In the genomic region with DNA sequence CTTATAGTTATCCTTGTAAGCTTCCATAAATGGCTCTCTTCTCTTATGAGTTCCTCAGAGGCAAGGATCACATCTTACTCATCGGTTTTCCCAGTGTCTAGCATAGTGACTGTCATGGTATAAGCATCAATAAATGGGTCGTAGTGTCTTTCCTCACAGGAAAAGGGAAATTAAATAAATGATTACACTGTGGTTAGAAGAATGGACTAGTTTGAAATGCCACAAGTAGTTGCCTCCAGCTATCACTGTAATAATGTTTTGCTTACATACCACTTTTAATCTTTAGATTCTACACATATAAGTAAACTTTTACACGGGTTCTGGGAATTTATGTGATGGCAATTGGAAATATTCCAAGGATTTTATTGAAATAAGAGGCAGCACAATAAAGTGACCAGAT, we compare ENCODE assay signal across 27 cellular contexts.
"Had no signal": no experiment of that assay in that cellular context is flagged by ENCODE, and none has a peak within 500 bp of the region (broad histone marks: within the 10 kb centered on the region; RNA-seq: fewer than 3 reads in every experiment).

No MANE protein-coding gene starts in this region.

- H3K27ac Mint-ChIP-seq: dendritic cell treated with granulocyte-macrophage colony-stimulating factor and Interleukin-4, amounts not matched to agents 40 ng/mL and 50 ng/mL, for 4 days; effector memory CD8-positive, alpha-beta T cell; endodermal cell; mesothelial cell of epicardium; naive B cell; naive thymus-derived CD8-positive, alpha-beta T cell had no signal

- FAIRE-seq: endometrium, islet of Langerhans, keratinocyte had no signal

- H3K4me3 Mint-ChIP-seq: dendritic cell treated with granulocyte-macrophage colony-stimulating factor and Interleukin-4, amounts not matched to agents 40 ng/mL and 50 ng/mL, for 4 days; effector memory CD8-positive, alpha-beta T cell; endodermal cell; mesothelial cell of epicardium; naive B cell; naive thymus-derived CD8-positive, alpha-beta T cell had no signal

- H3K4me1 ChIP-seq: colonic mucosa, foreskin keratinocyte, gastrocnemius medialis, heart right ventricle, left lung, lower lobe of right lung had no signal

- H3K36me3 ChIP-seq: colonic mucosa, gastrocnemius medialis, heart right ventricle, left lung, lower lobe of right lung had no signal

- H3K4me3 ChIP-seq: colonic mucosa, gastrocnemius medialis, heart right ventricle, left lung, lower lobe of right lung, mucosa of descending colon had no signal

- H3K9me3 Mint-ChIP-seq: dendritic cell treated with granulocyte-macrophage colony-stimulating factor and Interleukin-4, amounts not matched to agents 40 ng/mL and 50 ng/mL, for 4 days had no signal

- DNase-seq: colonic mucosa; cortex of kidney; effector CD8-positive, alpha-beta T cell; effector memory CD8-positive, alpha-beta T cell; endodermal cell; erythroblast; foreskin keratinocyte; gastrocnemius medialis; glutamatergic neuron; head of caudate nucleus; heart right ventricle; hippocampal formation; left cardiac atrium; left lung; left ventricle myocardium superior; lower lobe of right lung; mesenchymal stem cell; mucosa of descending colon; naive B cell; naive thymus-derived CD8-positive, alpha-beta T cell had no signal

- H3K9me3 ChIP-seq: colonic mucosa, gastrocnemius medialis, heart right ventricle, left lung, lower lobe of right lung had no signal

- H3K27ac ChIP-seq: colonic mucosa, epithelial cell of prostate, foreskin keratinocyte, gastrocnemius medialis, heart right ventricle, left lung, lower lobe of right lung had no signal

- H3K36me3 Mint-ChIP-seq: mesothelial cell of epicardium; naive B cell; naive thymus-derived CD8-positive, alpha-beta T cell had no signal

- H3K4me1 Mint-ChIP-seq: endodermal cell; mesothelial cell of epicardium; naive B cell; naive thymus-derived CD8-positive, alpha-beta T cell had no signal

- ATAC-seq: effector memory CD8-positive, alpha-beta T cell; esophagus mucosa; foreskin keratinocyte; gastrocnemius medialis; heart right ventricle; left cardiac atrium; left lung; left ventricle myocardium superior; lower lobe of right lung; mucosa of descending colon; naive thymus-derived CD8-positive, alpha-beta T cell had no signal

- H3K27me3 Mint-ChIP-seq: dendritic cell treated with granulocyte-macrophage colony-stimulating factor and Interleukin-4, amounts not matched to agents 40 ng/mL and 50 ng/mL, for 4 days; effector memory CD8-positive, alpha-beta T cell; naive B cell; naive thymus-derived CD8-positive, alpha-beta T cell had no signal

- H3K27me3 ChIP-seq: colonic mucosa, foreskin keratinocyte, gastrocnemius medialis, heart right ventricle, left lung had no signal
